In genomic region chr3:45817788-45818523, GRCh38 we compare ENCODE assay signal across 9 cellular contexts. TPM values are rescaled to one million over a fixed set of nuclear protein-coding genes. Genes with fewer than 3 reads are reported as not detected.
DNase-seq lines count a peak whose midpoint lies in the region; ATAC-seq and TF ChIP-seq lines count a peak whose summit lies in the region.
"Had no signal": no experiment of that assay in that cellular context is flagged by ENCODE, and none has a peak within 500 bp of the region (broad histone marks: within the 10 kb centered on the region; RNA-seq: fewer than 3 reads in every experiment).

No MANE protein-coding gene starts in this region.

- H3K36me3 Mint-ChIP-seq in activated T-cell treated with anti-CD3 and anti-CD28 coated beads, Interleukin-2, amount 50 U/mL, for 24 hours (ENCODE audit: low read depth): peaks cover 10% of the 10 kb centered on the region

- H3K4me1 Mint-ChIP-seq in activated T-cell treated with anti-CD3 and anti-CD28 coated beads, Interleukin-2, amount 50 U/mL, for 24 hours (ENCODE audit: low read depth): peaks cover 12% of the 10 kb centered on the region

- peak; percentile 85 for ATAC-seq in left lobe of liver

- no peaks in the 10 kb centered on the region for H3K27me3 Mint-ChIP-seq in activated T-cell treated with anti-CD3 and anti-CD28 coated beads, Interleukin-2, amount 50 U/mL, for 24 hours

- no peak overlapping the region for H3K4me3 ChIP-seq in LNCaP clone FGC (ENCODE audit: low read depth, low read length)
- H3K4me3 ChIP-seq: SK-N-MC had no signal

- H3K4me3 Mint-ChIP-seq in activated T-cell treated with anti-CD3 and anti-CD28 coated beads, Interleukin-2, amount 50 U/mL, for 24 hours: no peak overlapping the region

- H3K27ac ChIP-seq in caudate nucleus (ENCODE audit: low read depth, low read length): no peak overlapping the region
- H3K27ac ChIP-seq: SK-N-MC had no signal

- DNase-seq in AG08395 (ENCODE audit: low spot score) (peak; percentile 78), LNCaP clone FGC (ENCODE audit: low read depth) (peak; percentile 91), amniotic epithelial cell (ENCODE audit: low read depth) (peak; percentile 97), left lobe of liver (ENCODE audit: low spot score) (peak; percentile 58), caudate nucleus (lab: John Stamatoyannopoulos, UW) (no peak), posterior vena cava (ENCODE audit: low spot score) (no peak), HuH-7.5 (ENCODE audit: low spot score) (no peak)
- DNase-seq in activated T-cell treated with anti-CD3 and anti-CD28 coated beads, Interleukin-2, amount 50 U/mL, for 24 hours: no peak

- no peaks in the 10 kb centered on the region for H3K9me3 Mint-ChIP-seq in activated T-cell treated with anti-CD3 and anti-CD28 coated beads, Interleukin-2, amount 50 U/mL, for 24 hours

- intact Hi-C loops in posterior vena cava (cut with DNase I): no loop called here

- no peak for TF ChIP-seq CTCF in LNCaP clone FGC (IDR thresholded peaks at IDR 0.05; ENCODE audit: control insufficient read depth, extremely low read depth, insufficient read depth)

- no peak overlapping the region for H3K27ac Mint-ChIP-seq in activated T-cell treated with anti-CD3 and anti-CD28 coated beads, Interleukin-2, amount 50 U/mL, for 24 hours

RNA-seq across cellular contexts. Expression of gene SLC6A20, which starts 21.6 kb away (rescaled TPM):
- total RNA-seq in left lobe of liver (0.08 TPM), posterior vena cava (under 1 TPM in 1 of 2 donors, not detected in 1; 0.28 TPM)

RNA-seq across cellular contexts. Expression of gene LZTFL1, which starts 24.0 kb away (rescaled TPM):
- 7.7 TPM for total RNA-seq in left lobe of liver
- total RNA-seq in posterior vena cava: 10 to 100 TPM; 12.7 TPM

Comparison
In these comparisons a context has a peak if more than half of its experiments do, and no peak if none do; other contexts are left out.
1. DNase-seq: peak in AG08395 (single experiment), LNCaP clone FGC (single experiment), amniotic epithelial cell (single experiment) and left lobe of liver (single experiment); none in activated T-cell treated with anti-CD3 and anti-CD28 coated beads, Interleukin-2, amount 50 U/mL, for 24 hours (single experiment), caudate nucleus (0 of 61), posterior vena cava (single experiment) and HuH-7.5 (single experiment).